29 cellular contexts compared by ENCODE assay signal in genomic region chr18:50273203-50274043, GRCh38. TPM values are rescaled to one million over a fixed set of nuclear protein-coding genes. Genes with fewer than 3 reads are reported as not detected.
"Had no signal": no experiment of that assay in that cellular context is flagged by ENCODE, and none has a peak within 500 bp of the region (broad histone marks: within the 10 kb centered on the region; RNA-seq: fewer than 3 reads in every experiment).

No MANE protein-coding gene starts in this region.

- H3K27ac ChIP-seq: colonic mucosa, lower lobe of right lung, ovary, tibial nerve had no signal

- H3K27me3 Mint-ChIP-seq: activated CD8-positive, alpha-beta T cell treated with anti-CD3 and anti-CD28 coated beads for 36 hours; activated T-helper 17 cell treated with anti-CD3 and anti-CD28 coated beads, Interleukin-2, amount 50 U/mL, for 72 hours; progenitor cell of endocrine pancreas had no signal

- FAIRE-seq: endometrium, kidney, urothelium cell line had no signal

- H3K4me3 ChIP-seq: colonic mucosa, lower lobe of right lung, ovary, smooth muscle cell, tibial nerve had no signal

- DNase-seq: activated CD4-positive, alpha-beta T cell treated with anti-CD3 and anti-CD28 coated beads, Interleukin-2, amount 50 U/mL, for 1 hour; activated CD4-positive, CD25-positive, alpha-beta regulatory T cell treated with anti-CD3 and anti-CD28 coated beads, Interleukin-2, amount 50 U/mL, for 72 hours; activated CD8-positive, alpha-beta T cell treated with anti-CD3 and anti-CD28 coated beads for 36 hours; activated gamma-delta T cell treated with Interleukin-2 at 50 U/mL for 16 hours; activated naive CD4-positive, alpha-beta T cell treated with anti-CD3 and anti-CD28 coated beads, Interleukin-2, amount 50 U/mL, for 16 hours; activated T-cell treated with anti-CD3 and anti-CD28 coated beads, Interleukin-2, amount 50 U/mL, for 4 hours; anterior cingulate cortex; colonic mucosa; effector CD8-positive, alpha-beta T cell; foreskin fibroblast; head of caudate nucleus; hippocampal formation; kidney; lower lobe of right lung; mesendoderm; natural killer cell; ovary; stimulated activated CD4-positive, alpha-beta T cell treated with anti-CD3 and anti-CD28 coated beads, Interleukin-15, amount 100 ng/mL, for 24 hours; stimulated activated CD4-positive, alpha-beta T cell treated with anti-CD3 and anti-CD28 coated beads, Interleukin-2, amount 100 ng/mL, for 24 hours; stimulated activated naive CD4-positive, alpha-beta T cell treated with Interleukin-2 at 50 U/mL for 16 hours; T-helper 2 cell had no signal

- H3K9me3 Mint-ChIP-seq: activated CD8-positive, alpha-beta T cell treated with anti-CD3 and anti-CD28 coated beads for 36 hours; activated T-cell treated with anti-CD3 and anti-CD28 coated beads, Interleukin-2, amount 50 U/mL, for 4 hours; activated T-helper 17 cell treated with anti-CD3 and anti-CD28 coated beads, Interleukin-2, amount 50 U/mL, for 72 hours; natural killer cell had no signal

- H3K4me1 ChIP-seq: colonic mucosa, lower lobe of right lung had no signal

- ATAC-seq: activated CD8-positive, alpha-beta T cell treated with anti-CD3 and anti-CD28 coated beads for 36 hours; activated T-cell treated with anti-CD3 and anti-CD28 coated beads, Interleukin-2, amount 50 U/mL, for 4 hours; activated T-helper 17 cell treated with anti-CD3 and anti-CD28 coated beads, Interleukin-2, amount 50 U/mL, for 72 hours; left lobe of liver; lower lobe of right lung; natural killer cell had no signal

- H3K4me3 Mint-ChIP-seq: activated CD8-positive, alpha-beta T cell treated with anti-CD3 and anti-CD28 coated beads for 36 hours; activated T-cell treated with anti-CD3 and anti-CD28 coated beads, Interleukin-2, amount 50 U/mL, for 4 hours; activated T-helper 17 cell treated with anti-CD3 and anti-CD28 coated beads, Interleukin-2, amount 50 U/mL, for 72 hours; natural killer cell had no signal

- H3K27ac Mint-ChIP-seq: activated CD8-positive, alpha-beta T cell treated with anti-CD3 and anti-CD28 coated beads for 36 hours; activated T-helper 17 cell treated with anti-CD3 and anti-CD28 coated beads, Interleukin-2, amount 50 U/mL, for 72 hours; progenitor cell of endocrine pancreas had no signal

- H3K36me3 Mint-ChIP-seq: natural killer cell had no signal

- H3K4me2 ChIP-seq: smooth muscle cell had no signal

- H3K9me3 ChIP-seq: colonic mucosa, lower lobe of right lung, ovary, tibial nerve had no signal

- H3K27me3 ChIP-seq: colonic mucosa, ovary, tibial nerve had no signal

RNA-seq across cellular contexts. Expression of gene CFAP53, which starts 7.1 kb away (rescaled TPM):
- total RNA-seq: mononuclear cell had no signal
